ENCODE assay signal across 1 cellular context in the genomic region with DNA sequence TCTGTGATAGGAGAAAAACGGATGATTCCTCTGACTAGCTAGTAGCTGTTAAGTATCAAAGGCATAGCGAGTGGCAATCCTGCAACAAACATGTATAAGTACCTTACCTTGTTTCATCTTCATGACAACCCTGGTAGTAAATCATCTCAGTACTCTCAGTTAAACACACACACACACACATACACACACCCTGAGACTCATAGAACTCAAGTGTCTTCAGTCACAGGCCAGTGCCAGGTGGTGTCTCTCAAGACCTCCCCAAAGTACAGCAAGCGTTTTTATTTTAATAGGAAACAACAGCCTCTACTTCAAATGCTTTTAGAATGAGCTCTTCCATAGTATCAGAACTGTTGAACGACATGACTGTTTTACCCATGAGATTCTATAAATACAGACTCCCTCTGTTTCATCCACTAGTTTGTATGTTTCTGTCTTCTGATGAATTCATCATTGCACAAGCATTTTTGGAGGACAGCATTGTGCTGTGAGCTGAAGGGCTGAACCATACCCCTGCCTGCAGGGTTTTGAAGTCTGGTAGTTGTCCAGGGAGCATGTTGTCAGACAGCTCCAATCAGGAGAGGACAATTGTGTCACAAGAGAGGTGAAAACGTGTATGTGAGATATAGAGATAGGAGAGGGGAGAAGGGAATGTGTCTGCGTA.
TF ChIP-seq lines count a peak whose summit lies in the region.

No MANE protein-coding gene starts in this region.

TF ChIP-seq in IMR-90, 13 proteins besides CTCF, POLR2A, EP300 and RAD21:
- no peak for TF ChIP-seq SMC3 (IDR thresholded peaks at IDR 0.05; ENCODE audit: low read depth, low read length)
- peak; percentile 76; the same call in 1 of the 2 replicates for TF ChIP-seq CEBPB (IDR thresholded peaks at IDR 0.05; ENCODE audit: low read depth, low read length)
- TF ChIP-seq NFE2L2 (IDR thresholded peaks at IDR 0.05; ENCODE audit: low read depth, low read length): no peak
- TF ChIP-seq, protein P1, sequence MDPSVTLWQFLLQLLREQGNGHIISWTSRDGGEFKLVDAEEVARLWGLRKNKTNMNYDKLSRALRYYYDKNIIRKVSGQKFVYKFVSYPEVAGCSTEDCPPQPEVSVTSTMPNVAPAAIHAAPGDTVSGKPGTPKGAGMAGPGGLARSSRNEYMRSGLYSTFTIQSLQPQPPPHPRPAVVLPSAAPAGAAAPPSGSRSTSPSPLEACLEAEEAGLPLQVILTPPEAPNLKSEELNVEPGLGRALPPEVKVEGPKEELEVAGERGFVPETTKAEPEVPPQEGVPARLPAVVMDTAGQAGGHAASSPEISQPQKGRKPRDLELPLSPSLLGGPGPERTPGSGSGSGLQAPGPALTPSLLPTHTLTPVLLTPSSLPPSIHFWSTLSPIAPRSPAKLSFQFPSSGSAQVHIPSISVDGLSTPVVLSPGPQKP (IDR thresholded peaks at IDR 0.05; ENCODE audit: borderline replicate concordance, low read depth, low read length): no peak
